Comparison of ENCODE assay signal across 1 cellular context in genomic region chr22:37566903-37567798, GRCh38.
TF ChIP-seq lines count a peak whose summit lies in the region.

No MANE protein-coding gene starts in this region.

TF ChIP-seq in HEK293, 187 proteins besides CTCF, POLR2A, EP300 and RAD21 (continued from another document):
- TF ChIP-seq ZEB2 (tag by site-specific recombination; IDR thresholded peaks at IDR 0.05) (peak; percentile 73), ZNF2 (tag by site-specific recombination; IDR thresholded peaks at IDR 0.05) (0 out of 2 replicates have a peak, but pooled peaks have one; percentile 45), ZNF768 (tag by site-specific recombination; IDR thresholded peaks at IDR 0.05) (peak; percentile 88; the same call in 1 of the 2 replicates), GLI2 (tag by site-specific recombination; IDR thresholded peaks at IDR 0.05; ENCODE audit: borderline replicate concordance, low read depth) (no peak)
- TF ChIP-seq, protein P1, sequence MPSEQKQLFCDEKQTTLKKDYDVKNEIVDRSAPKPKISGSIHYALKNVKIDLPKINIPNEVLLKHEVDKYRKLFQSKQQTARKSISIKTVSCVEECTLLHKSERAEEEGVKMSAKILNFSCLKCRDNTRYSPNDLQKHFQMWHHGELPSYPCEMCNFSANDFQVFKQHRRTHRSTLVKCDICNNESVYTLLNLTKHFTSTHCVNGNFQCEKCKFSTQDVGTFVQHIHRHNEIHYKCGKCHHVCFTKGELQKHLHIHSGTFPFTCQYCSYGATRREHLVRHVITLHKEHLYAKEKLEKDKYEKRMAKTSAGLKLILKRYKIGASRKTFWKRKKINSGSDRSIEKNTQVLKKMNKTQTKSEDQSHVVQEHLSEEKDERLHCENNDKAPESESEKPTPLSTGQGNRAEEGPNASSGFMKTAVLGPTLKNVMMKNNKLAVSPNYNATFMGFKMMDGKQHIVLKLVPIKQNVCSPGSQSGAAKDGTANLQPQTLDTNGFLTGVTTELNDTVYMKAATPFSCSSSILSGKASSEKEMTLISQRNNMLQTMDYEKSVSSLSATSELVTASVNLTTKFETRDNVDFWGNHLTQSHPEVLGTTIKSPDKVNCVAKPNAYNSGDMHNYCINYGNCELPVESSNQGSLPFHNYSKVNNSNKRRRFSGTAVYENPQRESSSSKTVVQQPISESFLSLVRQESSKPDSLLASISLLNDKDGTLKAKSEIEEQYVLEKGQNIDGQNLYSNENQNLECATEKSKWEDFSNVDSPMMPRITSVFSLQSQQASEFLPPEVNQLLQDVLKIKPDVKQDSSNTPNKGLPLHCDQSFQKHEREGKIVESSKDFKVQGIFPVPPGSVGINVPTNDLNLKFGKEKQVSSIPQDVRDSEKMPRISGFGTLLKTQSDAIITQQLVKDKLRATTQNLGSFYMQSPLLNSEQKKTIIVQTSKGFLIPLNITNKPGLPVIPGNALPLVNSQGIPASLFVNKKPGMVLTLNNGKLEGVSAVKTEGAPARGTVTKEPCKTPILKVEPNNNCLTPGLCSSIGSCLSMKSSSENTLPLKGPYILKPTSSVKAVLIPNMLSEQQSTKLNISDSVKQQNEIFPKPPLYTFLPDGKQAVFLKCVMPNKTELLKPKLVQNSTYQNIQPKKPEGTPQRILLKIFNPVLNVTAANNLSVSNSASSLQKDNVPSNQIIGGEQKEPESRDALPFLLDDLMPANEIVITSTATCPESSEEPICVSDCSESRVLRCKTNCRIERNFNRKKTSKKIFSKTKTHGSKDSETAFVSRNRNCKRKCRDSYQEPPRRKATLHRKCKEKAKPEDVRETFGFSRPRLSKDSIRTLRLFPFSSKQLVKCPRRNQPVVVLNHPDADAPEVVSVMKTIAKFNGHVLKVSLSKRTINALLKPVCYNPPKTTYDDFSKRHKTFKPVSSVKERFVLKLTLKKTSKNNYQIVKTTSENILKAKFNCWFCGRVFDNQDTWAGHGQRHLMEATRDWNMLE (tag by site-specific recombination; conservative IDR thresholded peaks at IDR 0.05; ENCODE audit: low read depth) = no peak
